ENCODE assay signal across 20 cellular contexts in genomic region chr3:131730581-131730980, GRCh38.
DNase-seq lines count a peak whose midpoint lies in the region; ATAC-seq and TF ChIP-seq lines count a peak whose summit lies in the region.
"Had no signal": no experiment of that assay in that cellular context is flagged by ENCODE, and none has a peak within 500 bp of the region (broad histone marks: within the 10 kb centered on the region; RNA-seq: fewer than 3 reads in every experiment).

No MANE protein-coding gene starts in this region.

- no peaks in the 10 kb centered on the region for H3K4me1 Mint-ChIP-seq in MCF 10A (ENCODE audit: insufficient read depth, unreplicated experiment)

- H3K9ac ChIP-seq in PC-3 (ENCODE audit: low read length): no peak overlapping the region
- H3K9ac ChIP-seq in mesenchymal stem cell (ENCODE audit: low read length): no peak overlapping the region
- H3K9ac ChIP-seq: KMS-11 had no signal

- no peak overlapping the region for H3K4me3 Mint-ChIP-seq in MCF 10A (ENCODE audit: unreplicated experiment)

- H3K23ac ChIP-seq in mesenchymal stem cell (ENCODE audit: low read length in 2 of 2): no peak overlapping the region

- intact Hi-C loops in MCF 10A (cut with micrococcal nuclease) (no loop called here), breast epithelium (cut with DNase I; ENCODE audit: low total_unique reads) (no loop called here), PC-3 (cut with micrococcal nuclease) (no loop called here), dorsolateral prefrontal cortex (cut with DNase I) (no loop called here)

- no peak overlapping the region for H2AFZ ChIP-seq in PC-3 (ENCODE audit: low read length)
- no peak overlapping the region for H2AFZ ChIP-seq in mesenchymal stem cell (ENCODE audit: low read depth, low read length)

- H3K27ac ChIP-seq in breast epithelium (no peak overlapping the region), PC-3 (ENCODE audit: low read length) (no peak overlapping the region), mesenchymal stem cell (ENCODE audit: low read length, poor library complexity, severe bottlenecking) (no peak overlapping the region), dorsolateral prefrontal cortex (no peak overlapping the region)
- H3K27ac ChIP-seq: C4-2B, KMS-11, RWPE1 had no signal

- H3K27me3 ChIP-seq in breast epithelium (no peaks in the 10 kb centered on the region), PC-3 (ENCODE audit: low read length) (no peaks in the 10 kb centered on the region), mesenchymal stem cell (ENCODE audit: control insufficient read depth in 1 of 2, insufficient read depth in 1 of 2, low read length in 2 of 2) (peaks cover 0 to 3% of the 10 kb centered on the region in 2 experiments), dorsolateral prefrontal cortex (no peaks in the 10 kb centered on the region)

- no peaks in the 10 kb centered on the region for H3K9me2 ChIP-seq in PC-3 (replicated peaks; ENCODE audit: low read length)

- no peak overlapping the region for H3K14ac ChIP-seq in mesenchymal stem cell (ENCODE audit: low read length in 2 of 2)

- H3K36me3 ChIP-seq in breast epithelium: no peaks in the 10 kb centered on the region
- no peaks in the 10 kb centered on the region for H3K36me3 ChIP-seq in PC-3 (ENCODE audit: low read depth, low read length)
- H3K36me3 ChIP-seq in mesenchymal stem cell (ENCODE audit: control insufficient read depth in 1 of 2, insufficient read depth in 2 of 2, low read depth in 1 of 2, low read length in 2 of 2): no peaks in the 10 kb centered on the region

- no peak overlapping the region for H3K4me3 ChIP-seq in breast epithelium
- H3K4me3 ChIP-seq in PC-3 (ENCODE audit: low read length): no peak overlapping the region
- H3K4me3 ChIP-seq in mesenchymal stem cell (ENCODE audit: insufficient read depth in 1 of 2, low read depth in 1 of 2, low read length in 2 of 2): no peak overlapping the region
- H3K4me3 ChIP-seq in dorsolateral prefrontal cortex: no peak overlapping the region

- no peak overlapping the region for H4K91ac ChIP-seq in mesenchymal stem cell (ENCODE audit: low read length)

- TF ChIP-seq CTCF in MCF 10A (IDR thresholded peaks at IDR 0.05; ENCODE audit: unreplicated experiment) (no peak), breast epithelium (IDR thresholded peaks at IDR 0.05) (no peak), PC-3 (conservative IDR thresholded peaks at IDR 0.05; ENCODE audit: low read depth, low read length) (no peak), dorsolateral prefrontal cortex (IDR thresholded peaks at IDR 0.05 in 54 of 56, conservative IDR thresholded peaks at IDR 0.05 in 2 of 56; ENCODE audit: low read depth in 1 of 56, partially characterized antibody in 56 of 56) (no peak)

- BruUV-seq in MCF 10A (replicated peaks; lab: Mats Ljungman, UMichigan) (no TSS peak), PC-3 (replicated peaks; lab: Mats Ljungman, UMichigan) (no TSS peak)

- H3K36me3 Mint-ChIP-seq in MCF 10A (ENCODE audit: insufficient read depth, unreplicated experiment): no peaks in the 10 kb centered on the region

- no peak overlapping the region for H4K8ac ChIP-seq in mesenchymal stem cell (ENCODE audit: low read length)

- no peaks in the 10 kb centered on the region for H3K9me3 Mint-ChIP-seq in MCF 10A (ENCODE audit: unreplicated experiment)

- POLR2A ChIA-PET in MCF 10A (lab: Yijun Ruan, JAX) (no interaction called here), PC-3 (lab: Charles Lee; ENCODE audit: unreplicated experiment) (no interaction called here), HEK293T (lab: Yijun Ruan, JAX) (no interaction called here)

- H3K79me2 ChIP-seq in PC-3 (ENCODE audit: low read length): no peaks in the 10 kb centered on the region

- WGBS in mesenchymal stem cell: 58% methylated on average over 1 of the region's 1 CpG

- no peak overlapping the region for H2BK120ac ChIP-seq in mesenchymal stem cell (ENCODE audit: low read depth, low read length)

- no peak overlapping the region for H3K4ac ChIP-seq in mesenchymal stem cell (ENCODE audit: low read depth in 1 of 2, low read length in 2 of 2)

- TF ChIP-seq POLR2A in breast epithelium (IDR thresholded peaks at IDR 0.05): no peak

- CTCF ChIA-PET in MCF 10A (lab: Yijun Ruan, JAX) (no interaction called here), PC-3 (lab: Charles Lee) (no interaction called here), HEK293T (lab: Yijun Ruan, JAX) (no interaction called here)

- no peaks in the 10 kb centered on the region for H3K4me1 ChIP-seq in breast epithelium
- H3K4me1 ChIP-seq in PC-3 (ENCODE audit: insufficient read depth, low read length): peaks cover 13% of the 10 kb centered on the region
- H3K4me1 ChIP-seq in mesenchymal stem cell (ENCODE audit: control insufficient read depth, insufficient read depth, low read depth, low read length): no peaks in the 10 kb centered on the region

- H4K20me1 ChIP-seq in PC-3 (ENCODE audit: low read length): no peaks in the 10 kb centered on the region

- H3F3A ChIP-seq in PC-3 (ENCODE audit: low read length, unreplicated experiment): peaks cover 5% of the 10 kb centered on the region

- H2BK15ac ChIP-seq in mesenchymal stem cell (ENCODE audit: low read depth, poor library complexity, severe bottlenecking): no peak overlapping the region

- peak; percentile 63 for DNase-seq in MCF 10A (ENCODE audit: unreplicated experiment)
- DNase-seq in breast epithelium (ENCODE audit: low spot score in 2 of 2): no peak
- DNase-seq in PC-3: peak; percentile 8
- DNase-seq in fibroblast of gingiva (ENCODE audit: low read depth): peak; percentile 13
- peak; percentile 7 for DNase-seq in stromal cell of bone marrow (ENCODE audit: low read depth)
- DNase-seq in mesenchymal stem cell: no peak
- DNase-seq in dorsolateral prefrontal cortex: no peak
- DNase-seq in HEK293T (ENCODE audit: extremely low spot score): no peak
- DNase-seq: 8988T; DMS 273 treated with DMSO at 0.1 percent for 48 hours; MM.1S; NCI-H1105; NCI-H1694 treated with DMSO at 0.1 percent for 48 hours; NCI-H2107; NK-92 treated with Interleukin-12 subunit alpha and Interleukin-12 subunit beta, amount 100 ng/mL, for 24 hours; OCI-M1 had no signal

- no peak overlapping the region for H2AK5ac ChIP-seq in mesenchymal stem cell (ENCODE audit: low read length, severe bottlenecking)

- H3K18ac ChIP-seq in mesenchymal stem cell (ENCODE audit: low read depth in 1 of 2, low read length in 2 of 2): no peak overlapping the region

- peaks cover 7% of the 10 kb centered on the region for H3K27me3 Mint-ChIP-seq in MCF 10A (ENCODE audit: insufficient read depth, unreplicated experiment)

- no peak overlapping the region for H2BK5ac ChIP-seq in mesenchymal stem cell (ENCODE audit: low read depth, low read length, poor library complexity, severe bottlenecking)

- H3K4me2 ChIP-seq in PC-3 (ENCODE audit: low read length) (no peak overlapping the region), mesenchymal stem cell (ENCODE audit: low read length, poor library complexity, severe bottlenecking) (no peak overlapping the region)
- H3K4me2 ChIP-seq: KMS-11 had no signal

- H2BK12ac ChIP-seq in mesenchymal stem cell (ENCODE audit: low read length in 2 of 2): no peak overlapping the region

- no peak for ATAC-seq in PC-3
- ATAC-seq: HCT116 had no signal

- no peak overlapping the region for H3K27ac Mint-ChIP-seq in MCF 10A (ENCODE audit: low read depth, unreplicated experiment)

- no peaks in the 10 kb centered on the region for H3K9me3 ChIP-seq in breast epithelium
- no peaks in the 10 kb centered on the region for H3K9me3 ChIP-seq in PC-3 (ENCODE audit: low read length)
- no peaks in the 10 kb centered on the region for H3K9me3 ChIP-seq in mesenchymal stem cell (ENCODE audit: control insufficient read depth, low read length)

- no peaks in the 10 kb centered on the region for H3K79me1 ChIP-seq in mesenchymal stem cell (replicated peaks; ENCODE audit: low read length, poor library complexity, severe bottlenecking)

TF ChIP-seq in HEK293T, 16 proteins besides CTCF, POLR2A, EP300 and RAD21:
- TF ChIP-seq SUZ12 (IDR thresholded peaks at IDR 0.05): no peak
- no peak for TF ChIP-seq SP1 (IDR thresholded peaks at IDR 0.05)
- TF ChIP-seq NFRKB (IDR thresholded peaks at IDR 0.05): no peak
- TF ChIP-seq ELF4 (IDR thresholded peaks at IDR 0.05): no peak
- no peak for TF ChIP-seq ARNT (IDR thresholded peaks at IDR 0.05)
- TF ChIP-seq ZNF384 (IDR thresholded peaks at IDR 0.05): no peak
- no peak for TF ChIP-seq L3MBTL2 (conservative IDR thresholded peaks at IDR 0.05)
- TF ChIP-seq FOXK2 (IDR thresholded peaks at IDR 0.05): no peak
- no peak for TF ChIP-seq BHLHE40 (IDR thresholded peaks at IDR 0.05; ENCODE audit: borderline replicate concordance)
- TF ChIP-seq TARDBP (IDR thresholded peaks at IDR 0.05): no peak
- TF ChIP-seq PKNOX1 (IDR thresholded peaks at IDR 0.05): no peak
- TF ChIP-seq LEF1 (IDR thresholded peaks at IDR 0.05; ENCODE audit: borderline replicate concordance): no peak
- no peak for TF ChIP-seq FOXM1 (IDR thresholded peaks at IDR 0.05; ENCODE audit: borderline replicate concordance)
- no peak for TF ChIP-seq FOXA1 (IDR thresholded peaks at IDR 0.05)
- TF ChIP-seq CTBP1 (IDR thresholded peaks at IDR 0.05; ENCODE audit: borderline replicate concordance): no peak
- TF ChIP-seq HDGF (IDR thresholded peaks at IDR 0.05; ENCODE audit: borderline replicate concordance): no peak

Comparison
In these comparisons a context has a peak if more than half of its experiments do, and no peak if none do; other contexts are left out.
1. DNase-seq: peak in MCF 10A (single experiment), PC-3 (single experiment), fibroblast of gingiva (single experiment) and stromal cell of bone marrow (single experiment); none in breast epithelium (0 of 2), mesenchymal stem cell (single experiment), dorsolateral prefrontal cortex (0 of 10) and HEK293T (single experiment).